Comparison of ENCODE assay signal across 8 cellular contexts in genomic region chr11:96464695-96465307, GRCh38.
DNase-seq lines count a peak whose midpoint lies in the region; ATAC-seq and TF ChIP-seq lines count a peak whose summit lies in the region.

No MANE protein-coding gene starts in this region.

- TF ChIP-seq CTCF in GM10266 (IDR thresholded peaks at IDR 0.05; ENCODE audit: control insufficient read depth, insufficient read depth, low read depth, missing control alignments) (peak; percentile 74), HEK293 (tag by site-specific recombination; IDR thresholded peaks at IDR 0.05) (peak; percentile 49; the same call in 1 of the 2 replicates), Panc1 (IDR thresholded peaks at IDR 0.05) (peak; percentile 63; the same call in 1 of the 2 replicates), lung (IDR thresholded peaks at IDR 0.05; ENCODE audit: control extremely low read depth, extremely low read depth) (peak; percentile 54)

- intact Hi-C loops in Panc1 (cut with micrococcal nuclease; ENCODE audit: unreplicated experiment) = loop anchor here (5.0 to 10.0 kb wide), 4 partner anchors 360 to 990 kb away; no protein-coding TSS in a partner anchor

- WGBS in lung, 2 donors = 14 to 19% methylated on average over 7 of the region's 7 CpGs

- H3K9me3 ChIP-seq in HEK293 (ENCODE audit: control insufficient read depth, insufficient read depth, low read depth, low read length) (no peaks in the 10 kb centered on the region), Panc1 (ENCODE audit: control insufficient read depth, insufficient read depth, low read depth, low read length) (no peaks in the 10 kb centered on the region), lung (ENCODE audit: control insufficient read depth in 2 of 2, insufficient read depth in 1 of 2, low read length in 1 of 2) (peaks cover 0 to 2% of the 10 kb centered on the region in 2 donors)

- no peaks in the 10 kb centered on the region for H3K4me1 ChIP-seq in ACC112 (ENCODE audit: control insufficient read depth, insufficient read depth, low read length, unreplicated experiment)
- no peaks in the 10 kb centered on the region for H3K4me1 ChIP-seq in HEK293 (ENCODE audit: control insufficient read depth, insufficient read depth, low read length)
- peaks cover 4% of the 10 kb centered on the region; the same call in 1 of the 2 replicates for H3K4me1 ChIP-seq in Panc1 (ENCODE audit: control insufficient read depth, insufficient read depth, low read length)
- H3K4me1 ChIP-seq in lung (ENCODE audit: control insufficient read depth in 2 of 2, insufficient read depth in 2 of 2, low read length in 2 of 2) = no peaks in the 10 kb centered on the region

- no peaks in the 10 kb centered on the region for H3K36me3 ChIP-seq in ACC112 (ENCODE audit: insufficient read depth, low read length)
- no peaks in the 10 kb centered on the region for H3K36me3 ChIP-seq in HEK293 (ENCODE audit: control insufficient read depth in 2 of 2, insufficient read depth in 1 of 2, low read length in 2 of 2)
- no peaks in the 10 kb centered on the region for H3K36me3 ChIP-seq in Panc1 (ENCODE audit: control insufficient read depth, insufficient read depth, low read length)
- H3K36me3 ChIP-seq in lung (ENCODE audit: control insufficient read depth in 2 of 2, insufficient read depth in 2 of 2, low read length in 2 of 2) = no peaks in the 10 kb centered on the region

- CTCF ChIA-PET in HEK293 (lab: Yijun Ruan, JAX) = interaction anchor here (0.5 to 2.7 kb wide), 33 partner anchors 9 to 1964 kb away, joined by 3 to 23 read pairs (median 3); no protein-coding TSS in a partner anchor
- CTCF ChIA-PET in Panc1 (lab: Charles Lee) = interaction anchor here (0.6 to 1.9 kb wide), 9 partner anchors 19 to 1449 kb away, joined by 3 to 11 read pairs (median 4); no protein-coding TSS in a partner anchor

- H2AFZ ChIP-seq in ACC112 (ENCODE audit: low read length, unreplicated experiment) = no peak overlapping the region

- DNase-seq in GM10266 (ENCODE audit: extremely low spot score) = peak; percentile 61
- peak; percentile 85 for DNase-seq in LoVo (ENCODE audit: low spot score)
- peak; percentile 51 for DNase-seq in Panc1 (ENCODE audit: low read depth, low spot score)
- DNase-seq in dermis blood vessel endothelial cell = peak; percentile 81
- DNase-seq in lung (ENCODE audit: low spot score) = no peak
- no peak for DNase-seq in occipital lobe (lab: John Stamatoyannopoulos, UW)

- no peaks in the 10 kb centered on the region for H3K79me2 ChIP-seq in ACC112 (ENCODE audit: control insufficient read depth, insufficient read depth, low read length, unreplicated experiment)

- POLR2A ChIA-PET in HEK293 (lab: Yijun Ruan, JAX) (no interaction called here), Panc1 (lab: Charles Lee) (interaction anchor here (0.5 to 0.6 kb wide), 2 partner anchors 75 to 233 kb away, joined by 4 to 7 read pairs; partner anchors contain the start of genes CCDC82 and JRKL)

- peak overlapping the region; percentile 68 for H3K4me3 ChIP-seq in ACC112 (ENCODE audit: low read depth, low read length)
- H3K4me3 ChIP-seq in HEK293 (ENCODE audit: low read depth, low read length) = no peak overlapping the region
- no peak overlapping the region for H3K4me3 ChIP-seq in Panc1 (ENCODE audit: low read depth in 2 of 2, low read length in 2 of 2)
- no peak overlapping the region for H3K4me3 ChIP-seq in lung

- peak; percentile 89 for ATAC-seq in Panc1
- ATAC-seq in lung (ENCODE audit: insufficient read depth, low FRiP score) = peak; percentile 81

- H3K27me3 ChIP-seq in ACC112 (ENCODE audit: insufficient read depth, low read length) (peaks cover 31% of the 10 kb centered on the region), Panc1 (ENCODE audit: control insufficient read depth, insufficient read depth, low read length) (peaks cover 7% of the 10 kb centered on the region), lung (ENCODE audit: control insufficient read depth, insufficient read depth) (no peaks in the 10 kb centered on the region)

- no TSS peak for BruUV-seq in Panc1 (replicated peaks; lab: Mats Ljungman, UMichigan)

- H3K27ac ChIP-seq in ACC112 (ENCODE audit: low read depth, low read length) = no peak overlapping the region
- no peak overlapping the region for H3K27ac ChIP-seq in HEK293 (ENCODE audit: extremely low read depth, low read depth, low read length)
- no peak overlapping the region for H3K27ac ChIP-seq in Panc1 (ENCODE audit: low read length)
- no peak overlapping the region for H3K27ac ChIP-seq in lung (ENCODE audit: low read depth in 1 of 2, low read length in 1 of 2)

- in situ Hi-C loops in Panc1 (cut with HindIII; ENCODE audit: low pct_unique_long_range_greater_than_20kb, low sequenced_read_pairs) = no loop called here

TF ChIP-seq in HEK293, 187 proteins besides CTCF, POLR2A, EP300 and RAD21:
- TF ChIP-seq ZNF558 (tag by site-specific recombination; IDR thresholded peaks at IDR 0.05) = no peak
- peak; percentile 61 for TF ChIP-seq PRDM6 (tag by site-specific recombination; IDR thresholded peaks at IDR 0.05)
- TF ChIP-seq ZNF654 (tag by site-specific recombination; IDR thresholded peaks at IDR 0.05; ENCODE audit: low read depth) = peak; percentile 89
- TF ChIP-seq PRDM1 (tag by site-specific recombination; IDR thresholded peaks at IDR 0.05) = 0 out of 2 replicates have a peak, but pooled peaks have one; percentile 31
- TF ChIP-seq ZNF670 (tag by site-specific recombination; IDR thresholded peaks at IDR 0.05; ENCODE audit: low read depth) = no peak

Comparison
In these comparisons a context has a peak if more than half of its experiments do, and no peak if none do; other contexts are left out.
1. DNase-seq: peak in GM10266 (single experiment), LoVo (single experiment), Panc1 (single experiment) and dermis blood vessel endothelial cell (single experiment); none in lung (single experiment) and occipital lobe (single experiment).
2. Peak in every context shown above with its lines, with median percentiles within 50 percentile points of each other: CTCF ChIP-seq.